In the genomic region with DNA sequence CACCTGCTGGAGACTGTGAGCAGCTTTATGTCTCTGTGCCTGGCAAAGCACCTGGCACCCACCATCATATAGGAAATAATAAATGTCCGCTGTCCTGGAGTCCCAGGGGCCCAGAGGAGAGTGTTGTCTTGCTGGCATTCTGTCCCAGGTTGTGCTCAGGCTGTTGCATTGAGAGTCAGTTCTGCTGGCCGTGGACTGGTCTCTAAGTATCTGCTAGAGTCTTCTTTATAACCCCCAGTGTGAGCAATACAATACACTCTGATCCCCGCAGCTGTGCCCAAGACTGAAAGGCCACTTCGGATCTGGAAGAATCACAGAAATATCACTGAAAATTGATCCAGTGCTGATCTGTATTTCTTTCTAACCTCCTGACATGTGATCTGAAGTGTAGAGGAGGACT, we compare ENCODE assay signal across 2 cellular contexts.
TF ChIP-seq lines count a peak whose summit lies in the region.

No MANE protein-coding gene starts in this region.

TF ChIP-seq in K562, 482 proteins besides CTCF, POLR2A, EP300 and RAD21:
- TF ChIP-seq ZNF717 (CRISPR knock-in tag; IDR thresholded peaks at IDR 0.05) (no peak), ZNF561 (CRISPR knock-in tag; conservative IDR thresholded peaks at IDR 0.05) (no peak), GTF2E2 (tag; IDR thresholded peaks at IDR 0.05) (peak; percentile 12; the same call in 1 of the 2 replicates)
- TF ChIP-seq, protein P1, sequence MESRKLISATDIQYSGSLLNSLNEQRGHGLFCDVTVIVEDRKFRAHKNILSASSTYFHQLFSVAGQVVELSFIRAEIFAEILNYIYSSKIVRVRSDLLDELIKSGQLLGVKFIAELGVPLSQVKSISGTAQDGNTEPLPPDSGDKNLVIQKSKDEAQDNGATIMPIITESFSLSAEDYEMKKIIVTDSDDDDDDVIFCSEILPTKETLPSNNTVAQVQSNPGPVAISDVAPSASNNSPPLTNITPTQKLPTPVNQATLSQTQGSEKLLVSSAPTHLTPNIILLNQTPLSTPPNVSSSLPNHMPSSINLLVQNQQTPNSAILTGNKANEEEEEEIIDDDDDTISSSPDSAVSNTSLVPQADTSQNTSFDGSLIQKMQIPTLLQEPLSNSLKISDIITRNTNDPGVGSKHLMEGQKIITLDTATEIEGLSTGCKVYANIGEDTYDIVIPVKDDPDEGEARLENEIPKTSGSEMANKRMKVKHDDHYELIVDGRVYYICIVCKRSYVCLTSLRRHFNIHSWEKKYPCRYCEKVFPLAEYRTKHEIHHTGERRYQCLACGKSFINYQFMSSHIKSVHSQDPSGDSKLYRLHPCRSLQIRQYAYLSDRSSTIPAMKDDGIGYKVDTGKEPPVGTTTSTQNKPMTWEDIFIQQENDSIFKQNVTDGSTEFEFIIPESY (CRISPR knock-in tag; IDR thresholded peaks at IDR 0.05) = no peak

TF ChIP-seq in GM12891, 5 proteins besides CTCF, POLR2A, EP300 and RAD21:
- TF ChIP-seq POU2F2 (IDR thresholded peaks at IDR 0.05; ENCODE audit: low read depth, low read length) = no peak
- no peak for TF ChIP-seq PAX5 (IDR thresholded peaks at IDR 0.05; ENCODE audit: insufficient read depth, low read length, severe bottlenecking)
- no peak for TF ChIP-seq SPI1 (IDR thresholded peaks at IDR 0.05; ENCODE audit: low read depth, low read length)
- TF ChIP-seq POLR2AphosphoS5 (IDR thresholded peaks at IDR 0.05; ENCODE audit: low read depth, low read length) = no peak
- TF ChIP-seq TAF1 (IDR thresholded peaks at IDR 0.05; ENCODE audit: low read depth, low read length) = no peak
